27 cellular contexts compared by ENCODE assay signal in the genomic region with DNA sequence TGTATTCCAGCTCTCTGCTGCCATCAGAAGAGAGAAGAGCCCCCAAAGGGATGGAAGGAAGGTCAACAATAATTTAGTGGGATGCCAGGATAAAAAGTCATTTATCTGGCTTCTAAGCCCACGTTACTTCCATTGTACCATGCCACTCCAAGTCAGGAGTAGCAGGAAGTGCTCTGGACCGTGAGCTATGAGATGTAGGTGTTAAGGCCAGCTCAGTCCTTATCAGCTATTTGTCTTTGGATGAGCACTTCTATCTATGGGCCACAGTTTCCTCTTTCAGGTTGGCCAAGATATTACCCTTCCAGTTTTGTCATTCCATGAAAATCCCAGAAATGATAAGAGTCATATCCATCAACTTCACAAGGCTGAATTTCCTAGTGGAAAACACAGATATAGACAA.
"Had no signal": no experiment of that assay in that cellular context is flagged by ENCODE, and none has a peak within 500 bp of the region (broad histone marks: within the 10 kb centered on the region; RNA-seq: fewer than 3 reads in every experiment).

No MANE protein-coding gene starts in this region.

- H3K4me3 Mint-ChIP-seq: activated CD4-positive, alpha-beta memory T cell treated with anti-CD3 and anti-CD28 coated beads, Interleukin-2, amount 10 ng/mL, durations not matched to agents 7 days and 5 days; activated CD4-positive, alpha-beta T cell treated with anti-CD3 and anti-CD28 coated beads, Interleukin-2, amount 10 ng/mL, durations not matched to agents 7 days and 5 days; activated naive CD4-positive, alpha-beta T cell treated with anti-CD3 and anti-CD28 coated beads, Interleukin-2, amount 10 ng/mL, durations not matched to agents 7 days and 5 days; activated naive CD8-positive, alpha-beta T cell treated with anti-CD3 and anti-CD28 coated beads, Interleukin-2, amount 10 ng/mL, durations not matched to agents 7 days and 5 days; activated T-cell treated with anti-CD3 and anti-CD28 coated beads, Interleukin-2, amount 50 U/mL, for 24 hours; activated T-cell treated with anti-CD3 and anti-CD28 coated beads, Interleukin-2, amount 50 U/mL, for 72 hours; effector memory CD8-positive, alpha-beta T cell; T-helper 17 cell; WTC11 had no signal

- H3K27ac ChIP-seq: ascending aorta, brain microvascular endothelial cell, esophagus squamous epithelium, gastroesophageal sphincter, VCaP had no signal

- H3K27ac Mint-ChIP-seq: activated CD4-positive, alpha-beta memory T cell treated with anti-CD3 and anti-CD28 coated beads, Interleukin-2, amount 10 ng/mL, durations not matched to agents 7 days and 5 days; activated CD4-positive, alpha-beta T cell treated with anti-CD3 and anti-CD28 coated beads, Interleukin-2, amount 10 ng/mL, durations not matched to agents 7 days and 5 days; activated naive CD4-positive, alpha-beta T cell treated with anti-CD3 and anti-CD28 coated beads, Interleukin-2, amount 10 ng/mL, durations not matched to agents 7 days and 5 days; activated naive CD4-positive, alpha-beta T cell treated with anti-CD3 and anti-CD28 coated beads, Interleukin-2, amount 50 U/mL, for 72 hours; activated naive CD8-positive, alpha-beta T cell treated with anti-CD3 and anti-CD28 coated beads, Interleukin-2, amount 10 ng/mL, durations not matched to agents 7 days and 5 days; activated T-cell treated with anti-CD3 and anti-CD28 coated beads, Interleukin-2, amount 50 U/mL, for 24 hours; activated T-cell treated with anti-CD3 and anti-CD28 coated beads, Interleukin-2, amount 50 U/mL, for 72 hours; effector memory CD8-positive, alpha-beta T cell; T-helper 17 cell; WTC11 had no signal

- H3K4me3 ChIP-seq: ascending aorta, esophagus squamous epithelium, gastroesophageal sphincter had no signal

- H3K36me3 ChIP-seq: ascending aorta, brain microvascular endothelial cell, esophagus squamous epithelium, gastroesophageal sphincter had no signal

- H3K27me3 ChIP-seq: ascending aorta, brain microvascular endothelial cell, esophagus squamous epithelium, gastroesophageal sphincter had no signal

- H3K4me1 Mint-ChIP-seq: activated CD4-positive, alpha-beta memory T cell treated with anti-CD3 and anti-CD28 coated beads, Interleukin-2, amount 10 ng/mL, durations not matched to agents 7 days and 5 days; activated CD4-positive, alpha-beta T cell treated with anti-CD3 and anti-CD28 coated beads, Interleukin-2, amount 10 ng/mL, durations not matched to agents 7 days and 5 days; activated naive CD4-positive, alpha-beta T cell treated with anti-CD3 and anti-CD28 coated beads, Interleukin-2, amount 10 ng/mL, durations not matched to agents 7 days and 5 days; activated naive CD8-positive, alpha-beta T cell treated with anti-CD3 and anti-CD28 coated beads, Interleukin-2, amount 10 ng/mL, durations not matched to agents 7 days and 5 days; T-helper 17 cell had no signal

- DNase-seq: activated CD4-positive, alpha-beta memory T cell treated with anti-CD3 and anti-CD28 coated beads, Interleukin-2, amount 10 ng/mL, durations not matched to agents 7 days and 5 days; activated CD4-positive, alpha-beta T cell treated with anti-CD3 and anti-CD28 coated beads for 1 hour; activated CD4-positive, alpha-beta T cell treated with anti-CD3 and anti-CD28 coated beads for 4 hours; activated CD4-positive, alpha-beta T cell treated with anti-CD3 and anti-CD28 coated beads, Interleukin-2, amount 10 ng/mL, durations not matched to agents 7 days and 5 days; activated CD4-positive, alpha-beta T cell treated with anti-CD3 and anti-CD28 coated beads, Interleukin-2, amount 50 U/mL, for 4 hours; activated CD8-positive, alpha-beta memory T cell treated with anti-CD3 and anti-CD28 coated beads, Interleukin-2, amount 50 U/mL, for 48 hours; activated gamma-delta T cell; activated naive CD4-positive, alpha-beta T cell; activated naive CD4-positive, alpha-beta T cell treated with anti-CD3 and anti-CD28 coated beads, Interleukin-2, amount 10 ng/mL, durations not matched to agents 7 days and 5 days; activated naive CD8-positive, alpha-beta T cell treated with anti-CD3 and anti-CD28 coated beads, Interleukin-2, amount 10 ng/mL, durations not matched to agents 7 days and 5 days; activated T-cell treated with anti-CD3 and anti-CD28 coated beads for 4 hours; activated T-cell treated with anti-CD3 and anti-CD28 coated beads, Interleukin-2, amount 50 U/mL, for 24 hours; activated T-cell treated with anti-CD3 and anti-CD28 coated beads, Interleukin-2, amount 50 U/mL, for 72 hours; brain microvascular endothelial cell; cortex of kidney; dermis blood vessel endothelial cell; effector CD4-positive, alpha-beta T cell; effector memory CD8-positive, alpha-beta T cell; esophagus squamous epithelium; foreskin melanocyte; T-helper 1 cell; T-helper 17 cell had no signal

- H3K9me3 Mint-ChIP-seq: activated CD4-positive, alpha-beta memory T cell treated with anti-CD3 and anti-CD28 coated beads, Interleukin-2, amount 10 ng/mL, durations not matched to agents 7 days and 5 days; activated CD4-positive, alpha-beta T cell treated with anti-CD3 and anti-CD28 coated beads, Interleukin-2, amount 10 ng/mL, durations not matched to agents 7 days and 5 days; activated naive CD4-positive, alpha-beta T cell treated with anti-CD3 and anti-CD28 coated beads, Interleukin-2, amount 10 ng/mL, durations not matched to agents 7 days and 5 days; activated naive CD8-positive, alpha-beta T cell treated with anti-CD3 and anti-CD28 coated beads, Interleukin-2, amount 10 ng/mL, durations not matched to agents 7 days and 5 days; activated T-cell treated with anti-CD3 and anti-CD28 coated beads, Interleukin-2, amount 50 U/mL, for 24 hours had no signal

- H3K36me3 Mint-ChIP-seq: activated naive CD4-positive, alpha-beta T cell treated with anti-CD3 and anti-CD28 coated beads, Interleukin-2, amount 10 ng/mL, durations not matched to agents 7 days and 5 days; activated naive CD8-positive, alpha-beta T cell treated with anti-CD3 and anti-CD28 coated beads, Interleukin-2, amount 10 ng/mL, durations not matched to agents 7 days and 5 days had no signal
